ENCODE assay signal across 1 cellular context in the genomic region with DNA sequence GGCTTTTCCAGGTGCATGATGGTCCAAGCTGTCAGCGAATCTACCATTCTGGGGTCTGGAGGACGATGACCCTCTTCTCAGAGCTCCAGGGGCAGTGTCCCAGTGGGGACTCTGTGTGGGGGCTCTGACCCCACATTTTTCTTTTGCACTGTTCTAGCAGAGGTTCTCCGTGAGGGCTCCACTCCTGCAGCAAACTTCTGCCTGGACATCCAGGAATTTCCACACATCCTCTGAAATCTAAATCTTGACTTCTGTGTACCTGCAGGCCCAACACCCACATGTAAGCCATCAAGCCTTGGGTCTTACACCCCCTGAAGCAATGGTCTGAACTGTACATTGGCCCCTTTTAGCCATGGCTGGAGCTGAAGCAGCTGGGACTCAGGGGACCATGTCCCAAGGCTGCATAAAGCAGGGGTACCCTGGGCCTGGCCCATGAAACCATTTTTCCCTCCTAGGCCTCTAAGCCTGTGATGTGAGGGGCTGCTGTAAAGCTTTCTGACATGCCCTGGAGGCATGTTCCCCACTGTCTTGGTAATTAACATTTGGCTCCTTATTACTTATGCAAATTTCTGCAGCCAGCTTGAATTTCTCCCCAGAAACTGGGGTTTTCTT.
TF ChIP-seq lines count a peak whose summit lies in the region.

No MANE protein-coding gene starts in this region.

TF ChIP-seq in HEK293, 187 proteins besides CTCF, POLR2A, EP300 and RAD21 (continued from another document):
- TF ChIP-seq, protein P1, sequence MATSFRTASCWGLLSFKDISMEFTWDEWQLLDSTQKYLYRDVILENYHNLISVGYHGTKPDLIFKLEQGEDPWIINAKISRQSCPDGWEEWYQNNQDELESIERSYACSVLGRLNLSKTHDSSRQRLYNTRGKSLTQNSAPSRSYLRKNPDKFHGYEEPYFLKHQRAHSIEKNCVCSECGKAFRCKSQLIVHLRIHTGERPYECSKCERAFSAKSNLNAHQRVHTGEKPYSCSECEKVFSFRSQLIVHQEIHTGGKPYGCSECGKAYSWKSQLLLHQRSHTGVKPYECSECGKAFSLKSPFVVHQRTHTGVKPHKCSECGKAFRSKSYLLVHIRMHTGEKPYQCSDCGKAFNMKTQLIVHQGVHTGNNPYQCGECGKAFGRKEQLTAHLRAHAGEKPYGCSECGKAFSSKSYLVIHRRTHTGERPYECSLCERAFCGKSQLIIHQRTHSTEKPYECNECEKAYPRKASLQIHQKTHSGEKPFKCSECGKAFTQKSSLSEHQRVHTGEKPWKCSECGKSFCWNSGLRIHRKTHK (tag by site-specific recombination; IDR thresholded peaks at IDR 0.05), result no peak
- TF ChIP-seq ZNF585B (tag by site-specific recombination; IDR thresholded peaks at IDR 0.05) (peak; percentile 82), MZF1 (tag by site-specific recombination; IDR thresholded peaks at IDR 0.05; ENCODE audit: borderline replicate concordance) (no peak), ZNF785 (tag by site-specific recombination; IDR thresholded peaks at IDR 0.05) (no peak), TRIM28 (IDR thresholded peaks at IDR 0.05; ENCODE audit: borderline replicate concordance, low read length) (no peak), SETDB1 (IDR thresholded peaks at IDR 0.05; ENCODE audit: insufficient read length, low read length) (peak; percentile 89), ZNF175 (tag by site-specific recombination; IDR thresholded peaks at IDR 0.05) (no peak), ZNF544 (tag by site-specific recombination; IDR thresholded peaks at IDR 0.05) (no peak)
- TF ChIP-seq, protein P2, sequence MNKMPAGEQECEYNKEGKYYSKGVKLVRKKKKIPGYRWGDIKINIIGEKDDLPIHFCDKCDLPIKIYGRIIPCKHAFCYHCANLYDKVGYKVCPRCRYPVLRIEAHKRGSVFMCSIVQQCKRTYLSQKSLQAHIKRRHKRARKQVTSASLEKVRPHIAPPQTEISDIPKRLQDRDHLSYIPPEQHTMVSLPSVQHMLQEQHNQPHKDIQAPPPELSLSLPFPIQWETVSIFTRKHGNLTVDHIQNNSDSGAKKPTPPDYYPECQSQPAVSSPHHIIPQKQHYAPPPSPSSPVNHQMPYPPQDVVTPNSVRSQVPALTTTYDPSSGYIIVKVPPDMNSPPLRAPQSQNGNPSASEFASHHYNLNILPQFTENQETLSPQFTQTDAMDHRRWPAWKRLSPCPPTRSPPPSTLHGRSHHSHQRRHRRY (tag by site-specific recombination; IDR thresholded peaks at IDR 0.05), result no peak
TF ChIP-seq in HEK293: peak in this region for 3.
